Comparison of ENCODE assay signal across 1 cellular context in the genomic region with DNA sequence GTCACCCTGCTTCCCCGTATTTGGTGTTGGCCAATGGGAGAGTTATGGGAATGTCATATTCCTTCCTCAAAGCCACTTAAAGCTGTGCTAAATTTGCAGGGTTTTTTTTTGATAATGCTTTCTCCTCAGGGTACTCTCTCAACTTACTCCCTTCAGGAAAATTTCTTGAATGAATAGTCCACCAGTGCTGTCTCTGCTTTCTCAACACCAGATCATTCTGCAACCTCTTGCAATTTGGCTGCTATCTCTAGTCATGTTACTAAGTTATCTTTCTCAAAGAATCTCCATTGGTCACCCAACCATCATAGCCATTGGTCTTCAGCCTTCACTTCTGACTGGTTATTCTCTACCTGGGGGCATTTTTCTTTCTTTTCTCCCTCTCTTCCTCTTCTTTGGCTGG.
TF ChIP-seq lines count a peak whose summit lies in the region.

No MANE protein-coding gene starts in this region.

TF ChIP-seq in HepG2, 621 proteins besides CTCF, POLR2A, EP300 and RAD21:
- TF ChIP-seq ETV6 (CRISPR knock-in tag; conservative IDR thresholded peaks at IDR 0.05): no peak
- TF ChIP-seq, protein P1, sequence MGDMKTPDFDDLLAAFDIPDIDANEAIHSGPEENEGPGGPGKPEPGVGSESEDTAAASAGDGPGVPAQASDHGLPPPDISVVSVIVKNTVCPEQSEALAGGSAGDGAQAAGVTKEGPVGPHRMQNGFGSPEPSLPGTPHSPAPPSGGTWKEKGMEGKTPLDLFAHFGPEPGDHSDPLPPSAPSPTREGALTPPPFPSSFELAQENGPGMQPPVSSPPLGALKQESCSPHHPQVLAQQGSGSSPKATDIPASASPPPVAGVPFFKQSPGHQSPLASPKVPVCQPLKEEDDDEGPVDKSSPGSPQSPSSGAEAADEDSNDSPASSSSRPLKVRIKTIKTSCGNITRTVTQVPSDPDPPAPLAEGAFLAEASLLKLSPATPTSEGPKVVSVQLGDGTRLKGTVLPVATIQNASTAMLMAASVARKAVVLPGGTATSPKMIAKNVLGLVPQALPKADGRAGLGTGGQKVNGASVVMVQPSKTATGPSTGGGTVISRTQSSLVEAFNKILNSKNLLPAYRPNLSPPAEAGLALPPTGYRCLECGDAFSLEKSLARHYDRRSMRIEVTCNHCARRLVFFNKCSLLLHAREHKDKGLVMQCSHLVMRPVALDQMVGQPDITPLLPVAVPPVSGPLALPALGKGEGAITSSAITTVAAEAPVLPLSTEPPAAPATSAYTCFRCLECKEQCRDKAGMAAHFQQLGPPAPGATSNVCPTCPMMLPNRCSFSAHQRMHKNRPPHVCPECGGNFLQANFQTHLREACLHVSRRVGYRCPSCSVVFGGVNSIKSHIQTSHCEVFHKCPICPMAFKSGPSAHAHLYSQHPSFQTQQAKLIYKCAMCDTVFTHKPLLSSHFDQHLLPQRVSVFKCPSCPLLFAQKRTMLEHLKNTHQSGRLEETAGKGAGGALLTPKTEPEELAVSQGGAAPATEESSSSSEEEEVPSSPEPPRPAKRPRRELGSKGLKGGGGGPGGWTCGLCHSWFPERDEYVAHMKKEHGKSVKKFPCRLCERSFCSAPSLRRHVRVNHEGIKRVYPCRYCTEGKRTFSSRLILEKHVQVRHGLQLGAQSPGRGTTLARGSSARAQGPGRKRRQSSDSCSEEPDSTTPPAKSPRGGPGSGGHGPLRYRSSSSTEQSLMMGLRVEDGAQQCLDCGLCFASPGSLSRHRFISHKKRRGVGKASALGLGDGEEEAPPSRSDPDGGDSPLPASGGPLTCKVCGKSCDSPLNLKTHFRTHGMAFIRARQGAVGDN (CRISPR knock-in tag; IDR thresholded peaks at IDR 0.05): no peak
- TF ChIP-seq CENPT (CRISPR knock-in tag; IDR thresholded peaks at IDR 0.05; ENCODE audit: low read depth): no peak
- no peak for TF ChIP-seq ESRRA (CRISPR knock-in tag; IDR thresholded peaks at IDR 0.05; ENCODE audit: low read depth)
- TF ChIP-seq, protein P2, sequence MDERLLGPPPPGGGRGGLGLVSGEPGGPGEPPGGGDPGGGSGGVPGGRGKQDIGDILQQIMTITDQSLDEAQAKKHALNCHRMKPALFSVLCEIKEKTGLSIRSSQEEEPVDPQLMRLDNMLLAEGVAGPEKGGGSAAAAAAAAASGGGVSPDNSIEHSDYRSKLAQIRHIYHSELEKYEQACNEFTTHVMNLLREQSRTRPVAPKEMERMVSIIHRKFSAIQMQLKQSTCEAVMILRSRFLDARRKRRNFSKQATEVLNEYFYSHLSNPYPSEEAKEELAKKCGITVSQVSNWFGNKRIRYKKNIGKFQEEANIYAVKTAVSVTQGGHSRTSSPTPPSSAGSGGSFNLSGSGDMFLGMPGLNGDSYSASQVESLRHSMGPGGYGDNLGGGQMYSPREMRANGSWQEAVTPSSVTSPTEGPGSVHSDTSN (CRISPR knock-in tag; IDR thresholded peaks at IDR 0.05): no peak
- TF ChIP-seq, protein P3, sequence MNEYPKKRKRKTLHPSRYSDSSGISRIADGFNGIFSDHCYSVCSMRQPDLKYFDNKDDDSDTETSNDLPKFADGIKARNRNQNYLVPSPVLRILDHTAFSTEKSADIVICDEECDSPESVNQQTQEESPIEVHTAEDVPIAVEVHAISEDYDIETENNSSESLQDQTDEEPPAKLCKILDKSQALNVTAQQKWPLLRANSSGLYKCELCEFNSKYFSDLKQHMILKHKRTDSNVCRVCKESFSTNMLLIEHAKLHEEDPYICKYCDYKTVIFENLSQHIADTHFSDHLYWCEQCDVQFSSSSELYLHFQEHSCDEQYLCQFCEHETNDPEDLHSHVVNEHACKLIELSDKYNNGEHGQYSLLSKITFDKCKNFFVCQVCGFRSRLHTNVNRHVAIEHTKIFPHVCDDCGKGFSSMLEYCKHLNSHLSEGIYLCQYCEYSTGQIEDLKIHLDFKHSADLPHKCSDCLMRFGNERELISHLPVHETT (CRISPR knock-in tag; conservative IDR thresholded peaks at IDR 0.05): no peak
- no peak for TF ChIP-seq ZNF530 (CRISPR knock-in tag; IDR thresholded peaks at IDR 0.05; ENCODE audit: low read depth)
- TF ChIP-seq HMG20A (CRISPR knock-in tag; IDR thresholded peaks at IDR 0.05; ENCODE audit: borderline replicate concordance): no peak
- no peak for TF ChIP-seq ZNF720 (CRISPR knock-in tag; IDR thresholded peaks at IDR 0.05)
- TF ChIP-seq ZNF432 (CRISPR knock-in tag; IDR thresholded peaks at IDR 0.05; ENCODE audit: borderline replicate concordance): no peak
- no peak for TF ChIP-seq JUN (CRISPR knock-in tag; IDR thresholded peaks at IDR 0.05)
- no peak for TF ChIP-seq GABPA (IDR thresholded peaks at IDR 0.05; ENCODE audit: low read depth, low read length)
- no peak for TF ChIP-seq GABPA (CRISPR knock-in tag; IDR thresholded peaks at IDR 0.05; ENCODE audit: low read depth)
- no peak for TF ChIP-seq AKAP8 (CRISPR knock-in tag; IDR thresholded peaks at IDR 0.05)
- TF ChIP-seq SPEN (CRISPR knock-in tag; IDR thresholded peaks at IDR 0.05; ENCODE audit: low read depth): no peak
- no peak for TF ChIP-seq RFX1 (IDR thresholded peaks at IDR 0.05)
- TF ChIP-seq ATM (IDR thresholded peaks at IDR 0.05; ENCODE audit: borderline replicate concordance): no peak
